Comparison of ENCODE assay signal across 1 cellular context in the genomic region with DNA sequence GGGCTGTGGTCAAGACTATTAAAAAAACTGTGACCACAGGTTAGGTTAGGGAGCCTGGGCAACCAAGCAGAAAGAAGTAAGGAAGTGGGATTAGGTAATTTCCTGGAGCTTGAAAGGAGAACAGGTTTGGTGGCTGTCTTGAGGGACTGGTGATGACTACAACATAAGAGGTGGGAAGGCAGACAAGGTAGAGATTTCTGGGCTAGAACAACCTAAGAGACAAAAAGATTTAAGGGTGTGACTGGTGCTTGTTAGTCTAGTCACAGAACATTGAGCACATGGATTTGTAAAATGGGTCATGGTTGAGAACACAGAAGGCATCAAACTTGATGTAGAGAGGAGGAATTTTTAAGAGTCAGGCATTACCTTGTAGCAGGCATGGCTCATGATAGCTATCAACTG.
TF ChIP-seq lines count a peak whose summit lies in the region.

No MANE protein-coding gene starts in this region.

TF ChIP-seq in GM12878, 131 proteins besides CTCF, POLR2A, EP300 and RAD21 (continued from another document):
- peak; percentile 25; the same call in 1 of the 2 replicates for TF ChIP-seq ATF2 (IDR thresholded peaks at IDR 0.05; ENCODE audit: low read length)
- TF ChIP-seq IKZF2 (IDR thresholded peaks at IDR 0.05): peak; percentile 40 to 55; a peak in 2 of 4 replicates
- TF ChIP-seq PAX5 (IDR thresholded peaks at IDR 0.05; ENCODE audit: borderline replicate concordance, low read depth, low read length): 0 out of 2 replicates have a peak, but pooled peaks have one; percentile 24
- peak; percentile 76 for TF ChIP-seq RUNX3 (IDR thresholded peaks at IDR 0.05; ENCODE audit: low read length)
